In genomic region chr1:235843458-235843857, GRCh38 we compare ENCODE assay signal across 1 cellular context.
TF ChIP-seq lines count a peak whose summit lies in the region.

No MANE protein-coding gene starts in this region.

TF ChIP-seq in GM23338, 12 proteins besides CTCF, POLR2A, EP300 and RAD21 (continued from another document):
- TF ChIP-seq ZNF462 (CRISPR knock-in tag; IDR thresholded peaks at IDR 0.05) (no peak), ETS1 (IDR thresholded peaks at IDR 0.05) (no peak), POLR2AphosphoS5 (IDR thresholded peaks at IDR 0.05; ENCODE audit: low read depth) (no peak), CREB1 (CRISPR knock-in tag; IDR thresholded peaks at IDR 0.05; ENCODE audit: low read depth) (no peak)
